Comparison of ENCODE assay signal across 28 cellular contexts in the genomic region with DNA sequence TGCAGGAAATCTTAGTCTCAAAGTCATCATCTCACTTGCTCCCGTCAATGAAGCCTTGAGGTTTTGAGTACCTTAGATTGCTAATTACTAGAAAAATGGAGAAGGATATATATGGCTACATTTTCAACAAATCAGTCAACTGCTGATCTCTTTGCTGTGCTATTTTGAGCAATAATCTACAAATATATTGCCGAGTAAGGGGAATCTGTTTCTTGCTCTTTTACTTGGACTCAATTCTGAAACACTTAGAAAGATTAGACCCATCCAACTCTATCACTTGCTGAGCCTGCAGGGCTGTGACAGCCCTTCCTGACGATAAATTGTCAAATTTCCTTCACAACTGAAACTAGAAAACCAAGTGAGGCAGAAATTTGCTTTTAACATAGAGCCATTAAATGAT. TPM values are rescaled to one million over a fixed set of nuclear protein-coding genes. Genes with fewer than 3 reads are reported as not detected.
"Had no signal": no experiment of that assay in that cellular context is flagged by ENCODE, and none has a peak within 500 bp of the region (broad histone marks: within the 10 kb centered on the region; RNA-seq: fewer than 3 reads in every experiment).

No MANE protein-coding gene starts in this region.

- H2AFZ ChIP-seq: neural progenitor cell, parathyroid adenoma had no signal

- DNase-seq: effector CD8-positive, alpha-beta T cell; endodermal cell; foreskin fibroblast; gastrocnemius medialis; head of caudate nucleus; kidney; left cardiac atrium; left lung; mesenchymal stem cell; naive thymus-derived CD4-positive, alpha-beta T cell; stimulated activated CD4-positive, alpha-beta T cell treated with anti-CD3 and anti-CD28 coated beads, Interleukin-12 subunit alpha, Interleukin-12 subunit beta, amount 100 ng/mL, for 4 hours; stimulated activated CD4-positive, alpha-beta T cell treated with anti-CD3 and anti-CD28 coated beads, Interleukin-1b, Interleukin-23, amount 100 ng/mL, for 48 hours; stimulated activated CD4-positive, alpha-beta T cell treated with anti-CD3 and anti-CD28 coated beads, Interleukin-4, amount 100 ng/mL, for 1 hour; stimulated activated CD8-positive, alpha-beta memory T cell treated with anti-CD3 and anti-CD28 coated beads, Interleukin-4, amount 100 ng/mL, for 48 hours; stimulated activated naive CD4-positive, alpha-beta T cell; stimulated activated naive CD8-positive, alpha-beta T cell treated with anti-CD3 and anti-CD28 coated beads, Interleukin-15, amount 100 ng/mL, for 72 hours; upper lobe of left lung had no signal

- H3K36me3 ChIP-seq: gastrocnemius medialis, left lung, thoracic aorta had no signal

- H3K27me3 ChIP-seq: gastrocnemius medialis, left lung, neural progenitor cell, tibial nerve, upper lobe of left lung had no signal

- H3K27me3 Mint-ChIP-seq: stimulated activated naive CD8-positive, alpha-beta T cell treated with anti-CD3 and anti-CD28 coated beads, Interleukin-15, amount 100 ng/mL, for 72 hours had no signal

- H3K9ac ChIP-seq: neural progenitor cell, parathyroid adenoma had no signal

- H3K4me3 Mint-ChIP-seq: endodermal cell; mesothelial cell of epicardium; naive thymus-derived CD4-positive, alpha-beta T cell; nephron; neural progenitor cell; stimulated activated naive CD8-positive, alpha-beta T cell treated with anti-CD3 and anti-CD28 coated beads, Interleukin-15, amount 100 ng/mL, for 72 hours had no signal

- H3K27ac ChIP-seq: epithelial cell of prostate, gastrocnemius medialis, left lung, neural progenitor cell, parathyroid adenoma, thoracic aorta, tibial nerve, upper lobe of left lung had no signal

- H3K27ac Mint-ChIP-seq: endodermal cell; mesothelial cell of epicardium; naive thymus-derived CD4-positive, alpha-beta T cell; nephron; neural progenitor cell; progenitor cell of endocrine pancreas; stimulated activated naive CD8-positive, alpha-beta T cell treated with anti-CD3 and anti-CD28 coated beads, Interleukin-15, amount 100 ng/mL, for 72 hours had no signal

- H3K9me3 Mint-ChIP-seq: endodermal cell; mesothelial cell of epicardium; nephron; neural progenitor cell; stimulated activated naive CD8-positive, alpha-beta T cell treated with anti-CD3 and anti-CD28 coated beads, Interleukin-15, amount 100 ng/mL, for 72 hours had no signal

- H3K4me1 Mint-ChIP-seq: naive thymus-derived CD4-positive, alpha-beta T cell; nephron; stimulated activated naive CD8-positive, alpha-beta T cell treated with anti-CD3 and anti-CD28 coated beads, Interleukin-15, amount 100 ng/mL, for 72 hours had no signal

- H3K36me3 Mint-ChIP-seq: mesothelial cell of epicardium; naive thymus-derived CD4-positive, alpha-beta T cell had no signal

- H3K4me1 ChIP-seq: gastrocnemius medialis, left lung, parathyroid adenoma, tibial nerve, upper lobe of left lung had no signal

- H3K4me3 ChIP-seq: gastrocnemius medialis, left lung, neural progenitor cell, smooth muscle cell, thoracic aorta, tibial nerve, upper lobe of left lung had no signal

- H3K4me2 ChIP-seq: neural progenitor cell, smooth muscle cell had no signal

- ATAC-seq: esophagus mucosa; gastrocnemius medialis; left cardiac atrium; left lung; naive thymus-derived CD4-positive, alpha-beta T cell; sciatic nerve; stimulated activated naive CD8-positive, alpha-beta T cell treated with anti-CD3 and anti-CD28 coated beads, Interleukin-15, amount 100 ng/mL, for 72 hours had no signal

- H3K9me3 ChIP-seq: gastrocnemius medialis, left lung, thoracic aorta, tibial nerve, upper lobe of left lung had no signal

RNA-seq across cellular contexts. Expression of a gene that starts 17.0 kb away (rescaled TPM):
- polyA plus RNA-seq: naive thymus-derived CD4-positive, alpha-beta T cell had no signal
